ENCODE assay signal across 1 cellular context in genomic region chr17:76501827-76502307, GRCh38.
TF ChIP-seq lines count a peak whose summit lies in the region.

No MANE protein-coding gene starts in this region.

TF ChIP-seq in HCT116, 20 proteins besides CTCF, POLR2A, EP300 and RAD21 (continued from another document):
- TF ChIP-seq EZH2phosphoT487 (IDR thresholded peaks at IDR 0.05; ENCODE audit: borderline replicate concordance) (no peak), YY1 (IDR thresholded peaks at IDR 0.05; ENCODE audit: extremely low read depth, insufficient replicate concordance, low read depth, low read length) (no peak), CBX3 (IDR thresholded peaks at IDR 0.05; ENCODE audit: low read depth) (no peak), SP1 (IDR thresholded peaks at IDR 0.05; ENCODE audit: low read depth) (no peak), SRF (IDR thresholded peaks at IDR 0.05; ENCODE audit: low read depth) (no peak), TCF7L2 (IDR thresholded peaks at IDR 0.05; ENCODE audit: borderline replicate concordance, extremely low read depth, insufficient read depth, insufficient read length) (no peak), FOSL1 (IDR thresholded peaks at IDR 0.05; ENCODE audit: low read depth) (no peak), EZH2 (IDR thresholded peaks at IDR 0.05) (no peak), CEBPB (IDR thresholded peaks at IDR 0.05; ENCODE audit: low read depth) (no peak), ZNF274 (IDR thresholded peaks at IDR 0.05; ENCODE audit: low read depth, low read length) (no peak), ZFX (IDR thresholded peaks at IDR 0.05) (no peak)
- TF ChIP-seq, protein P1, sequence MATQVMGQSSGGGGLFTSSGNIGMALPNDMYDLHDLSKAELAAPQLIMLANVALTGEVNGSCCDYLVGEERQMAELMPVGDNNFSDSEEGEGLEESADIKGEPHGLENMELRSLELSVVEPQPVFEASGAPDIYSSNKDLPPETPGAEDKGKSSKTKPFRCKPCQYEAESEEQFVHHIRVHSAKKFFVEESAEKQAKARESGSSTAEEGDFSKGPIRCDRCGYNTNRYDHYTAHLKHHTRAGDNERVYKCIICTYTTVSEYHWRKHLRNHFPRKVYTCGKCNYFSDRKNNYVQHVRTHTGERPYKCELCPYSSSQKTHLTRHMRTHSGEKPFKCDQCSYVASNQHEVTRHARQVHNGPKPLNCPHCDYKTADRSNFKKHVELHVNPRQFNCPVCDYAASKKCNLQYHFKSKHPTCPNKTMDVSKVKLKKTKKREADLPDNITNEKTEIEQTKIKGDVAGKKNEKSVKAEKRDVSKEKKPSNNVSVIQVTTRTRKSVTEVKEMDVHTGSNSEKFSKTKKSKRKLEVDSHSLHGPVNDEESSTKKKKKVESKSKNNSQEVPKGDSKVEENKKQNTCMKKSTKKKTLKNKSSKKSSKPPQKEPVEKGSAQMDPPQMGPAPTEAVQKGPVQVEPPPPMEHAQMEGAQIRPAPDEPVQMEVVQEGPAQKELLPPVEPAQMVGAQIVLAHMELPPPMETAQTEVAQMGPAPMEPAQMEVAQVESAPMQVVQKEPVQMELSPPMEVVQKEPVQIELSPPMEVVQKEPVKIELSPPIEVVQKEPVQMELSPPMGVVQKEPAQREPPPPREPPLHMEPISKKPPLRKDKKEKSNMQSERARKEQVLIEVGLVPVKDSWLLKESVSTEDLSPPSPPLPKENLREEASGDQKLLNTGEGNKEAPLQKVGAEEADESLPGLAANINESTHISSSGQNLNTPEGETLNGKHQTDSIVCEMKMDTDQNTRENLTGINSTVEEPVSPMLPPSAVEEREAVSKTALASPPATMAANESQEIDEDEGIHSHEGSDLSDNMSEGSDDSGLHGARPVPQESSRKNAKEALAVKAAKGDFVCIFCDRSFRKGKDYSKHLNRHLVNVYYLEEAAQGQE (IDR thresholded peaks at IDR 0.05; ENCODE audit: low read depth): no peak
- TF ChIP-seq, protein P2, sequence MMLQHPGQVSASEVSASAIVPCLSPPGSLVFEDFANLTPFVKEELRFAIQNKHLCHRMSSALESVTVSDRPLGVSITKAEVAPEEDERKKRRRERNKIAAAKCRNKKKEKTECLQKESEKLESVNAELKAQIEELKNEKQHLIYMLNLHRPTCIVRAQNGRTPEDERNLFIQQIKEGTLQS (IDR thresholded peaks at IDR 0.05): no peak
- TF ChIP-seq, protein P3, sequence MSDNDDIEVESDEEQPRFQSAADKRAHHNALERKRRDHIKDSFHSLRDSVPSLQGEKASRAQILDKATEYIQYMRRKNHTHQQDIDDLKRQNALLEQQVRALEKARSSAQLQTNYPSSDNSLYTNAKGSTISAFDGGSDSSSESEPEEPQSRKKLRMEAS (IDR thresholded peaks at IDR 0.05): no peak
